Comparison of ENCODE assay signal across 9 cellular contexts in genomic region chr10:50397312-50398140, GRCh38.
DNase-seq lines count a peak whose midpoint lies in the region; ATAC-seq and TF ChIP-seq lines count a peak whose summit lies in the region.
"Had no signal": no experiment of that assay in that cellular context is flagged by ENCODE, and none has a peak within 500 bp of the region (broad histone marks: within the 10 kb centered on the region; RNA-seq: fewer than 3 reads in every experiment).

No MANE protein-coding gene starts in this region.

- H3K4me3 ChIP-seq in right cardiac atrium (ENCODE audit: low read length) (no peak overlapping the region), foreskin fibroblast (ENCODE audit: low read depth in 1 of 2, low read length in 2 of 2) (no peak overlapping the region)

- 52% methylated on average over 8 of the region's 8 CpGs for WGBS in right cardiac atrium

- no peak for DNase-seq in right cardiac atrium
- no peak for DNase-seq in NCI-H128 (lab: John Stamatoyannopoulos, UW; ENCODE audit: unreplicated experiment)
- no peak for DNase-seq in kidney tubule cell (ENCODE audit: low spot score)
- no peak for DNase-seq in NCI-H187 treated with DMSO at 0.1 percent for 48 hours (lab: John Stamatoyannopoulos, UW)
- no peak for DNase-seq in foreskin fibroblast
- DNase-seq: naive B cell had no signal

- no peak for TF ChIP-seq CTCF in foreskin fibroblast (IDR thresholded peaks at IDR 0.05; ENCODE audit: low read depth, low read length)

- intact Hi-C loops in right cardiac atrium (cut with DNase I) = no loop called here

- ATAC-seq in GM18517 (IDR thresholded peaks at IDR 0.05; ENCODE audit: unreplicated experiment) (peak; percentile 37), GM21528 (IDR thresholded peaks at IDR 0.05; ENCODE audit: low FRiP score, unreplicated experiment) (peak; percentile 32), HG03442 (IDR thresholded peaks at IDR 0.05; ENCODE audit: unreplicated experiment) (peak; percentile 36), right cardiac atrium (peak; percentile 47 to 57)

- H3K4me1 ChIP-seq in right cardiac atrium (ENCODE audit: control insufficient read depth, insufficient read depth, low read length) = peaks cover 4% of the 10 kb centered on the region

- H3K27ac ChIP-seq in right cardiac atrium (ENCODE audit: low read length) = no peak overlapping the region

- H3K9me3 ChIP-seq in right cardiac atrium (ENCODE audit: control insufficient read depth, low read length) = no peaks in the 10 kb centered on the region

- H3K27me3 ChIP-seq in right cardiac atrium (ENCODE audit: control insufficient read depth, insufficient read depth) = no peaks in the 10 kb centered on the region
